ENCODE assay signal across 1 cellular context in the genomic region with DNA sequence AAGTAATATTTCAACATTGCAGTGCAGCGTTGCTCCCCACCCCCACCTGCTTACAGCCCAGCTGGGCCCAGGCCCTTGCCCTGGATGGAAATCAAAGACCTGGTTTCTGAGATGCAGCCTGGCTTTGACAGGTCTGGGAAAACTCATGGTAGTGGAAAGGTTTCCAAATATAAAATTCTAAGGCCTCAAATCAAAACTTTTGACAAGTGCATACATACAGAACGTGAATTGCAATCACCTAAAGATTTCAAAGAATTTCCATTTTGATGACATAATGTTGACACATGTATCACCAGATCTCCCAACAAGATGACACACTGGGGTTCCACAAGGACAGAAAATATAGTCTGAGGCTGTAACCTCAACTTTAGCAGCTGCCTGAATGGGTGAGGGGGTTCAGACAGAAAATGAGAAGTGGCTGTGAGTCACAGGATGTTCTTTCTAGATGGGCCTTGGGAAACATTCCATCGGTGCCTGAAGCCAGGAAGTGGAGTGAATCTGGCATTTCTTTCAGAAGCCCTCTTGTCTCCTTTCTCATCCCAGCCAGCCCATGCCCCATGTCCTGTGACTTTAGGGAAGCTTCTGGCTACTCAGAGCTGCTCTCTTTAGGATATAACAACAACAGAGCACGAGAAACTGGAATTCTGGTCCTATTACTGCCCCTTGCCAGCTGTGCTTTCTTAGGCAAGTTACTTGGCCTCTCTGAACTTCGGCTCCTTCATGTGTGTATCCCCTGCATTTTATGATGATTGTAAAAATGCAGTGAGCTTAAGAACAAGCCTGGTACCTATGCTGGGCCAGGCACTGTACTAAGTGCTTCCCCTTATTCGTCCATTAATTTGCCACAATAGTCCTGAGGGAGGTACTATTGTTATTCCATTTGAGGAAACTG.
TF ChIP-seq lines count a peak whose summit lies in the region.

No MANE protein-coding gene starts in this region.

TF ChIP-seq in SK-N-SH treated with all-trans-retinoic acid at 6 μM for 48 hours, 23 proteins besides CTCF, POLR2A, EP300 and RAD21 (continued from another document):
- TF ChIP-seq ZNF70 (CRISPR knock-in tag; IDR thresholded peaks at IDR 0.05) (no peak), PPARA (CRISPR knock-in tag; IDR thresholded peaks at IDR 0.05; ENCODE audit: borderline replicate concordance) (no peak), ZFP30 (CRISPR knock-in tag; IDR thresholded peaks at IDR 0.05) (no peak), CSRNP3 (CRISPR knock-in tag; IDR thresholded peaks at IDR 0.05) (no peak), OSR1 (CRISPR knock-in tag; IDR thresholded peaks at IDR 0.05) (no peak), BACH2 (CRISPR knock-in tag; IDR thresholded peaks at IDR 0.05; ENCODE audit: borderline replicate concordance) (no peak), TOX (CRISPR knock-in tag; IDR thresholded peaks at IDR 0.05; ENCODE audit: borderline replicate concordance) (0 out of 2 replicates have a peak, but pooled peaks have one; percentile 20), ZC3H10 (CRISPR knock-in tag; IDR thresholded peaks at IDR 0.05) (no peak), RARB (CRISPR knock-in tag; IDR thresholded peaks at IDR 0.05) (no peak)
